In genomic region chr6:136968831-136969230, GRCh38 we compare ENCODE assay signal across 15 cellular contexts. TPM values are rescaled to one million over a fixed set of nuclear protein-coding genes. Genes with fewer than 3 reads are reported as not detected.
DNase-seq lines count a peak whose midpoint lies in the region; ATAC-seq and TF ChIP-seq lines count a peak whose summit lies in the region.
"Had no signal": no experiment of that assay in that cellular context is flagged by ENCODE, and none has a peak within 500 bp of the region (broad histone marks: within the 10 kb centered on the region; RNA-seq: fewer than 3 reads in every experiment).

No MANE protein-coding gene starts in this region.

- H3K9me3 ChIP-seq in heart left ventricle (no peaks in the 10 kb centered on the region), smooth muscle cell (replicated peaks; ENCODE audit: low read depth) (no peaks in the 10 kb centered on the region)
- H3K9me3 ChIP-seq: tibial artery had no signal

- TF ChIP-seq POLR2A in heart left ventricle (IDR thresholded peaks at IDR 0.05), result no peak

- H3K9ac ChIP-seq in smooth muscle cell (ENCODE audit: low read depth), result peak overlapping the region; percentile 34

- intact Hi-C loops in heart left ventricle (cut with DNase I), result loop anchor here in 8 of 10 donors (1.0 to 10.0 kb wide), 7 partner anchors 40 to 676 kb away; no protein-coding TSS in a partner anchor

- H3K27ac ChIP-seq in heart left ventricle, result peak overlapping the region in 8 of 12 donors; percentile 34 to 79 (median 59)
- H3K27ac ChIP-seq in smooth muscle cell (ENCODE audit: low read depth), result peak overlapping the region; percentile 86
- H3K27ac ChIP-seq: brain microvascular endothelial cell, tibial artery had no signal

- no peaks in the 10 kb centered on the region for H3F3A ChIP-seq in smooth muscle cell (ENCODE audit: low read depth)

- 24 to 30% (median 29%) methylated on average over 6 of the region's 6 CpGs for WGBS in heart left ventricle, 4 donors
- WGBS in smooth muscle cell (ENCODE audit: low lambda C conversion rate), result 81% methylated on average over 6 of the region's 6 CpGs

- H3K36me3 ChIP-seq in heart left ventricle (no peaks in the 10 kb centered on the region), smooth muscle cell (ENCODE audit: low read depth) (no peaks in the 10 kb centered on the region)
- H3K36me3 ChIP-seq: brain microvascular endothelial cell, tibial artery had no signal

- no peaks in the 10 kb centered on the region for H4K20me1 ChIP-seq in smooth muscle cell (ENCODE audit: low read depth)

- H3K79me2 ChIP-seq in smooth muscle cell (ENCODE audit: low read depth), result no peaks in the 10 kb centered on the region

- no peak overlapping the region for H3K4me3 ChIP-seq in heart left ventricle
- H3K4me3 ChIP-seq in smooth muscle cell, result no peak overlapping the region
- H3K4me3 ChIP-seq: tibial artery had no signal

- no peak overlapping the region for H2AFZ ChIP-seq in smooth muscle cell (ENCODE audit: low read depth)

- H3K27me3 ChIP-seq in heart left ventricle (peaks cover 0 to 5% (median 0%) of the 10 kb centered on the region in 9 donors), smooth muscle cell (ENCODE audit: low read depth) (peaks cover 46% of the 10 kb centered on the region)
- H3K27me3 ChIP-seq: brain microvascular endothelial cell had no signal

- H3K4me1 ChIP-seq in heart left ventricle, result peaks cover 0 to 14% (median 1%) of the 10 kb centered on the region in 12 donors
- H3K4me1 ChIP-seq in smooth muscle cell (ENCODE audit: low read depth), result no peaks in the 10 kb centered on the region

- DNase-seq in NCI-H748 (lab: John Stamatoyannopoulos, UW; ENCODE audit: unreplicated experiment) (peak; percentile 40), NCI-H748 treated with DMSO at 0.1 percent for 48 hours (lab: John Stamatoyannopoulos, UW) (no peak), heart left ventricle (peak; percentile 53 to 91 (median 75)), smooth muscle cell (lab: John Stamatoyannopoulos, UW; ENCODE audit: unreplicated experiment) (no peak), AG20443 (ENCODE audit: low spot score) (no peak)
- DNase-seq: NCI-H1105 had no signal

- TF ChIP-seq CTCF in heart left ventricle (IDR thresholded peaks at IDR 0.05), result no peak
- TF ChIP-seq CTCF in smooth muscle cell (IDR thresholded peaks at IDR 0.05; ENCODE audit: borderline replicate concordance, insufficient read depth, poor library complexity, severe bottlenecking), result no peak

- ATAC-seq in SK-N-SH treated with all-trans-retinoic acid at 6 μM for 48 hours (peak; percentile 50; the same call in 1 of the 3 replicates), heart left ventricle (peak; percentile 73 to 88 (median 78)), HG02759 (IDR thresholded peaks at IDR 0.05; ENCODE audit: unreplicated experiment) (no peak), esophagus mucosa (no peak)

- no peak overlapping the region for H3K4me2 ChIP-seq in smooth muscle cell

TF ChIP-seq in SK-N-SH treated with all-trans-retinoic acid at 6 μM for 48 hours, 23 proteins besides CTCF, POLR2A, EP300 and RAD21:
- TF ChIP-seq TCF4 (CRISPR knock-in tag; IDR thresholded peaks at IDR 0.05; ENCODE audit: borderline replicate concordance), result peak; percentile 98
- TF ChIP-seq GLIS3 (CRISPR knock-in tag; IDR thresholded peaks at IDR 0.05), result no peak
- no peak for TF ChIP-seq ARNTL (CRISPR knock-in tag; IDR thresholded peaks at IDR 0.05; ENCODE audit: borderline replicate concordance, low read depth)
- peak; percentile 95 for TF ChIP-seq SNAI2 (CRISPR knock-in tag; IDR thresholded peaks at IDR 0.05)
- no peak for TF ChIP-seq PPARA (CRISPR knock-in tag; IDR thresholded peaks at IDR 0.05; ENCODE audit: borderline replicate concordance)
- TF ChIP-seq TSHZ2 (CRISPR knock-in tag; IDR thresholded peaks at IDR 0.05), result peak; percentile 81
- peak; percentile 62 for TF ChIP-seq ZNF70 (CRISPR knock-in tag; IDR thresholded peaks at IDR 0.05)
- no peak for TF ChIP-seq PATZ1 (CRISPR knock-in tag; IDR thresholded peaks at IDR 0.05; ENCODE audit: borderline replicate concordance)
TF ChIP-seq in SK-N-SH treated with all-trans-retinoic acid at 6 μM for 48 hours: peak in this region for 4.

RNA-seq across cellular contexts. Expression of gene SLC35D3, which starts 46.7 kb away (rescaled TPM):
- total RNA-seq in heart left ventricle (under 1 TPM in 1 of 9 donors, not detected in 8; 0.16 TPM), smooth muscle cell (not detected in 2 replicates), esophagus mucosa (not detected)
- polyA plus RNA-seq in heart left ventricle (under 1 TPM in 1 of 2 donors, not detected in 1; 0.03 TPM), smooth muscle cell (not detected in 2 replicates)
- total RNA-seq: A172; activated B cell treated with CpG ODN at 0.5 μM for 24 hours; CD4-positive, alpha-beta T cell; fibroblast of villous mesenchyme had no signal

Comparison
In these comparisons a context has a peak if more than half of its experiments do, and no peak if none do; other contexts are left out.
1. DNase-seq: peak in NCI-H748 (single experiment) and heart left ventricle (5 of 5); none in NCI-H748 treated with DMSO at 0.1 percent for 48 hours (single experiment), smooth muscle cell (single experiment) and AG20443 (single experiment).
2. ATAC-seq: peak in SK-N-SH treated with all-trans-retinoic acid at 6 μM for 48 hours (single experiment) and heart left ventricle (4 of 4); none in HG02759 (single experiment) and esophagus mucosa (single experiment).